Comparison of ENCODE assay signal across 12 cellular contexts in the genomic region with DNA sequence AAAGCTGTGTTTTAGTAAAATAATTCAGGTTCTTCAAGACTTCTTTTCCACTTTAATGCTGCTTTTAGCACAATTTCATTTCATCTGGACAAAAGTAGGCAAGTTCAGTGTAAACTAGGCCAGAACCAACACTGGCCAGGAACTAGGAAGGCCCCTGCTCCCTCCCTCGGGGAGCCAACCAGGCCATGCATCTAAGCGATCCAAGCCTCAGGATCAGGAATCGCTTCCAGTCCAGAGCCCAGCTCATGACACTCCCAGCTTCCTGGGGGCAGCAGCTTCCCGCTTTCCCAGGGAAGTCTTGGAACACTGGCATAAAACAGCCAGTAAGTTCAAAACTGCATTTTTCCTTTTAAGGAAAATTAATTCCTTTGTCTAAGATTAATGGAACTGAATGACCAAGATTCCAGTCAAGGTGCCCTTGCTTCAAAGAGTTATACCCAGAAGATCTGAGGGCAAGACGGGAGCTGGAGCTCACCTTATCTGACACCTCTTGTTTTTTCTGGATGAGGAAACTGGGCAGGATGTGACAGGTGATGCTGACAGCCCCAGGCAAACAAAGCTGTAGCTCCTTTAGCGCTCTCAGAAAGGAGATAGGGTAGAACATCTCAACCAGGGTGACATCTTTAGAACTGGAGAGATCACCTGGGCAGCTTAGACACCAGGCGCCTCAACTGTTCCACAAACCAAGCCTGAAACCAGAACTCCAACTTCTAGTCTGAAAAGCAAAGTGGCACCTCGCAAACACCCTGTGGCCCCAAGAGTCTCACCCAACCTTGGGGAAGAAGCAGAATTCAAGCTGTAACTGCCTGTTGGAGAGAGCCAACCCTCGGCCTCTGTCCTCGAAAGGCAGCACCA.
DNase-seq lines count a peak whose midpoint lies in the region; ATAC-seq and TF ChIP-seq lines count a peak whose summit lies in the region.
"Had no signal": no experiment of that assay in that cellular context is flagged by ENCODE, and none has a peak within 500 bp of the region (broad histone marks: within the 10 kb centered on the region; RNA-seq: fewer than 3 reads in every experiment).

No MANE protein-coding gene starts in this region.

- H3K4me3 ChIP-seq in Caco-2 (ENCODE audit: low read depth, low read length) (no peak overlapping the region), OCI-LY1 (ENCODE audit: low read depth, low read length, poor library complexity, severe bottlenecking) (no peak overlapping the region), osteoblast (ENCODE audit: insufficient read depth, low read length) (no peak overlapping the region)
- H3K4me3 ChIP-seq: HAP-1, K562, pancreas had no signal

- intact Hi-C loops in Caco-2 (cut with micrococcal nuclease; ENCODE audit: unreplicated experiment), result no loop called here

- H3K4me1 ChIP-seq in Caco-2 (peaks cover 17% of the 10 kb centered on the region), OCI-LY1 (ENCODE audit: insufficient read depth, low read length, severe bottlenecking) (peaks cover 84% of the 10 kb centered on the region), osteoblast (ENCODE audit: insufficient read depth, low read length) (peaks cover 11% of the 10 kb centered on the region)

- BruUV-seq in Caco-2 (replicated peaks; lab: Mats Ljungman, UMichigan), result no TSS peak

- H3F3A ChIP-seq in OCI-LY1 (ENCODE audit: insufficient read depth, low read length), result peaks cover 16% of the 10 kb centered on the region

- POLR2A ChIA-PET in Caco-2 (lab: Charles Lee), result interaction anchor here (0.5 to 0.9 kb wide), 3 partner anchors 11 to 43 kb away, joined by 3 to 9 read pairs (median 3); a partner anchor contains a TSS

- H3K36me3 Mint-ChIP-seq in Caco-2 (ENCODE audit: insufficient read depth, unreplicated experiment), result peaks cover 5% of the 10 kb centered on the region
- no peaks in the 10 kb centered on the region for H3K36me3 Mint-ChIP-seq in immature natural killer cell
- peaks cover 6% of the 10 kb centered on the region for H3K36me3 Mint-ChIP-seq in stimulated activated memory B cell treated with anti-CD40 and anti-IgM and Interleukin-4, amounts not matched to agents 10 μg/mL and 1 μg/mL and 100 μg/mL, for 72 hours

- H3K27me3 Mint-ChIP-seq in Caco-2 (ENCODE audit: insufficient read depth, unreplicated experiment) (no peaks in the 10 kb centered on the region), immature natural killer cell (ENCODE audit: low read depth in 3 of 3) (peaks cover 0 to 10% (median 0%) of the 10 kb centered on the region in 3 donors)
- no peaks in the 10 kb centered on the region for H3K27me3 Mint-ChIP-seq in stimulated activated memory B cell treated with anti-CD40 and anti-IgM and Interleukin-4, amounts not matched to agents 10 μg/mL and 1 μg/mL and 100 μg/mL, for 72 hours

- H3K9ac ChIP-seq in OCI-LY1 (ENCODE audit: low read length), result peak overlapping the region; percentile 32; the same call in 1 of the 2 replicates

- H3K4me1 Mint-ChIP-seq in Caco-2 (ENCODE audit: low read depth, unreplicated experiment) (peaks cover 33% of the 10 kb centered on the region), immature natural killer cell (peaks cover 76 to 81% of the 10 kb centered on the region in 2 donors)
- H3K4me1 Mint-ChIP-seq in stimulated activated memory B cell treated with anti-CD40 and anti-IgM and Interleukin-4, amounts not matched to agents 10 μg/mL and 1 μg/mL and 100 μg/mL, for 72 hours, result peaks cover 78% of the 10 kb centered on the region

- no peaks in the 10 kb centered on the region; the same call in 1 of the 2 replicates for H3K36me3 ChIP-seq in Caco-2 (ENCODE audit: control insufficient read depth, insufficient read depth, low read length)
- H3K36me3 ChIP-seq in OCI-LY1 (ENCODE audit: insufficient read depth, low read length), result no peaks in the 10 kb centered on the region
- no peaks in the 10 kb centered on the region for H3K36me3 ChIP-seq in osteoblast (ENCODE audit: insufficient read depth, low read length)
- H3K36me3 ChIP-seq: HAP-1, pancreas had no signal

- no peaks in the 10 kb centered on the region for H3K27me3 ChIP-seq in Caco-2 (replicated peaks; ENCODE audit: control insufficient read depth, insufficient read depth, low read length)
- no peaks in the 10 kb centered on the region for H3K27me3 ChIP-seq in OCI-LY1 (ENCODE audit: insufficient read depth, low read length)
- no peaks in the 10 kb centered on the region for H3K27me3 ChIP-seq in osteoblast (ENCODE audit: insufficient read depth, low read length)
- H3K27me3 ChIP-seq: pancreas had no signal

- H3K9me3 Mint-ChIP-seq in Caco-2 (ENCODE audit: unreplicated experiment) (no peaks in the 10 kb centered on the region), immature natural killer cell (peaks cover 0 to 2% (median 0%) of the 10 kb centered on the region in 6 donors)
- no peaks in the 10 kb centered on the region for H3K9me3 Mint-ChIP-seq in stimulated activated memory B cell treated with anti-CD40 and anti-IgM and Interleukin-4, amounts not matched to agents 10 μg/mL and 1 μg/mL and 100 μg/mL, for 72 hours

- H3K4me2 ChIP-seq in OCI-LY1 (ENCODE audit: low read length) (no peak overlapping the region; the same call in 1 of the 2 replicates), osteoblast (ENCODE audit: insufficient read depth, low read length) (no peak overlapping the region)

- H3K9me2 ChIP-seq in OCI-LY1 (ENCODE audit: low read depth, low read length), result no peaks in the 10 kb centered on the region

- H3K9me3 ChIP-seq in Caco-2 (no peaks in the 10 kb centered on the region), OCI-LY1 (ENCODE audit: low read length) (no peaks in the 10 kb centered on the region), osteoblast (ENCODE audit: low read depth, low read length) (no peaks in the 10 kb centered on the region)
- H3K9me3 ChIP-seq: HAP-1, pancreas had no signal

- DNase-seq in Caco-2 (no peak), immature natural killer cell (no peak), osteoblast (ENCODE audit: insufficient read length, low spot score, missing footprints) (no peak), cerebellar nuclear complex (lab: John Stamatoyannopoulos, UW) (no peak)
- DNase-seq: NCI-H2029, T-helper 9 cell had no signal

- CTCF ChIA-PET in Caco-2 (lab: Charles Lee), result interaction anchor here (0.6 to 1.3 kb wide), 5 partner anchors 10 to 92 kb away, joined by 3 to 5 read pairs (median 3); a partner anchor contains a TSS

- H2AFZ ChIP-seq in OCI-LY1 (ENCODE audit: low read length) (no peak overlapping the region), osteoblast (ENCODE audit: low read length) (no peak overlapping the region)

- no peak for ATAC-seq in stimulated activated memory B cell treated with anti-CD40 and anti-IgM and Interleukin-4, amounts not matched to agents 10 μg/mL and 1 μg/mL and 100 μg/mL, for 72 hours
- no peak for ATAC-seq in GM21576 (IDR thresholded peaks at IDR 0.05; ENCODE audit: unreplicated experiment)
- ATAC-seq: K562, pancreas had no signal

- peak overlapping the region; percentile 5 for H3K27ac Mint-ChIP-seq in Caco-2 (ENCODE audit: unreplicated experiment)
- peak overlapping the region; percentile 12 to 86 (median 77) for H3K27ac Mint-ChIP-seq in immature natural killer cell
- peak overlapping the region; percentile 89 for H3K27ac Mint-ChIP-seq in stimulated activated memory B cell treated with anti-CD40 and anti-IgM and Interleukin-4, amounts not matched to agents 10 μg/mL and 1 μg/mL and 100 μg/mL, for 72 hours

- H3K4me3 Mint-ChIP-seq in Caco-2 (ENCODE audit: unreplicated experiment) (no peak overlapping the region), immature natural killer cell (no peak overlapping the region)
- no peak overlapping the region for H3K4me3 Mint-ChIP-seq in stimulated activated memory B cell treated with anti-CD40 and anti-IgM and Interleukin-4, amounts not matched to agents 10 μg/mL and 1 μg/mL and 100 μg/mL, for 72 hours

- TF ChIP-seq CTCF in Caco-2 (IDR thresholded peaks at IDR 0.05; ENCODE audit: insufficient read depth in 1 of 2, low read depth in 1 of 2, low read length in 1 of 2, severe bottlenecking in 1 of 2, unreplicated experiment in 1 of 2) (no peak), OCI-LY1 (IDR thresholded peaks at IDR 0.05; ENCODE audit: low read length) (no peak), osteoblast (IDR thresholded peaks at IDR 0.05; ENCODE audit: extremely low read depth, low read depth, low read length) (no peak)

- H3K27ac ChIP-seq in OCI-LY1 (ENCODE audit: low read depth, low read length, poor library complexity, severe bottlenecking) (peak overlapping the region; percentile 96), osteoblast (ENCODE audit: low read depth, low read length) (no peak overlapping the region)
- H3K27ac ChIP-seq: pancreas had no signal

- H4K20me1 ChIP-seq in OCI-LY1 (ENCODE audit: insufficient read depth, low read length), result no peaks in the 10 kb centered on the region
- H4K20me1 ChIP-seq in osteoblast (ENCODE audit: insufficient read depth, low read length), result peaks cover 71% of the 10 kb centered on the region

- H3K79me2 ChIP-seq in OCI-LY1 (ENCODE audit: insufficient read depth, low read length) (peaks cover 50% of the 10 kb centered on the region), osteoblast (ENCODE audit: insufficient read depth, low read length) (peaks cover 81% of the 10 kb centered on the region)

Comparison
In these comparisons a context has a peak if more than half of its experiments do, and no peak if none do; other contexts are left out.
1. H3K27ac Mint-ChIP-seq: peak in every context shown above with its lines; median percentile 89 in stimulated activated memory B cell treated with anti-CD40 and anti-IgM and Interleukin-4, amounts not matched to agents 10 μg/mL and 1 μg/mL and 100 μg/mL, for 72 hours; 77 in immature natural killer cell; 5 in Caco-2.